ENCODE assay signal across 8 cellular contexts in the genomic region with DNA sequence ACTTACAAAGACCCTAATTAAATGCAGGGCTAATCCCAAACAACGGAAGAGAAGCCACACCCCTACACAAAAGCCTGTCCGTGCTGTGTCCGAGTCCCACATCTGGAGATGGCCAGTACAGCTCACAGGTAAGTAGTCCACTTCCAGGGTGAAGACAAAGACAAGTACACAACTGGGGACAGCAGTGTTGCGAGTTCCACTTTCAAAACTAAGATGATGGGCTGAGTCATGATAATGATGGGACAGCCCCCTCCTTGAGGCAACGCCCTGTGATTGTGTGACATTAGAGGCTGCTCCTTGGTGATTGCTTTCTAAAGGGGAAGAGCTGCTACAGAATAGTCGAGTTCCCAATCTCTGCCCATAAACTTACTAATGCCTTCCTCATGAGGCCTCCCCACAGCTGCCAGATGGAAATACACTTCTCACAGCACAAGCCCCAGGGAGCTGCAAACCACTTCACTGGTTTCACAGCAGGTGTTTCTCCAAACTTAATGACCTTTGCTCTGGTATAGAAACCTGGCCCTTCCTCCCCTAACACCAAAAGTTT. TPM values are rescaled to one million over a fixed set of nuclear protein-coding genes. Genes with fewer than 3 reads are reported as not detected.
DNase-seq lines count a peak whose midpoint lies in the region; ATAC-seq and TF ChIP-seq lines count a peak whose summit lies in the region.

No MANE protein-coding gene starts in this region.

- TF ChIP-seq CTCF in endodermal cell (conservative IDR thresholded peaks at IDR 0.05) = no peak
- no peak for TF ChIP-seq CTCF in omental fat pad (IDR thresholded peaks at IDR 0.05)

- H3K4me3 ChIP-seq in GM23248 = no peak overlapping the region
- H3K4me3 ChIP-seq in endodermal cell (ENCODE audit: low read length) = no peak overlapping the region

- H3K4me3 Mint-ChIP-seq in endodermal cell = peak overlapping the region; percentile 5

- DNase-seq in GM23248 (peak; percentile 42), MV-4-11 (lab: John Stamatoyannopoulos, UW) (peak; percentile 89), endodermal cell (no peak), omental fat pad (ENCODE audit: low spot score) (no peak), KG1 (lab: John Stamatoyannopoulos, UW) (no peak), HuH-7.5 (ENCODE audit: low spot score) (no peak), LoVo (ENCODE audit: low spot score) (no peak)

- H4K20me1 ChIP-seq in GM23248 (ENCODE audit: insufficient read depth) = no peaks in the 10 kb centered on the region

- ATAC-seq in GM18867 (IDR thresholded peaks at IDR 0.05; ENCODE audit: unreplicated experiment) (peak; percentile 84), omental fat pad (ENCODE audit: low FRiP score) (no peak)

- no peaks in the 10 kb centered on the region for H3K9me2 ChIP-seq in GM23248 (ENCODE audit: insufficient read depth)

- H3K4me1 Mint-ChIP-seq in endodermal cell = peaks cover 21% of the 10 kb centered on the region

- peaks cover 6% of the 10 kb centered on the region; the same call in 1 of the 2 replicates for H3K36me3 ChIP-seq in GM23248 (ENCODE audit: low read depth)
- H3K36me3 ChIP-seq in endodermal cell (ENCODE audit: control insufficient read depth, insufficient read depth, low read length) = peaks cover 16% of the 10 kb centered on the region

- H2AFZ ChIP-seq in GM23248 = no peak overlapping the region

- H3K27ac Mint-ChIP-seq in endodermal cell = peak overlapping the region; percentile 28

- H3K36me3 Mint-ChIP-seq in endodermal cell (ENCODE audit: low read depth) = peaks cover 33% of the 10 kb centered on the region

- H3K27ac ChIP-seq in GM23248 = no peak overlapping the region
- no peak overlapping the region for H3K27ac ChIP-seq in endodermal cell (ENCODE audit: low read depth, low read length)

- H3K27me3 Mint-ChIP-seq in endodermal cell (ENCODE audit: insufficient read depth) = no peaks in the 10 kb centered on the region

- in situ Hi-C loops in GM23248 (cut with MboI) = no loop called here

- H3K4me1 ChIP-seq in GM23248 (ENCODE audit: insufficient read depth) (no peaks in the 10 kb centered on the region), endodermal cell (ENCODE audit: control insufficient read depth, insufficient read depth, low read length) (no peaks in the 10 kb centered on the region)

- no peak overlapping the region for H3K4me2 ChIP-seq in GM23248 (ENCODE audit: unreplicated experiment)

- H3K79me2 ChIP-seq in GM23248 (ENCODE audit: insufficient read depth) = no peaks in the 10 kb centered on the region

- H3K27me3 ChIP-seq in GM23248 (replicated peaks; ENCODE audit: insufficient read depth) = no peaks in the 10 kb centered on the region
- H3K27me3 ChIP-seq in endodermal cell (ENCODE audit: control insufficient read depth, insufficient read depth, low read length, poor library complexity, severe bottlenecking) = no peaks in the 10 kb centered on the region

- 43 to 44% methylated on average over 6 of the region's 6 CpGs for WGBS in GM23248 (ENCODE audit: low coverage in 1 of 2, low lambda C conversion rate in 2 of 2, missing lambda C conversion rate in 2 of 2), 2 experiments
- 73 to 86% methylated on average over 4 to 6 of the region's 6 CpGs for WGBS in endodermal cell (ENCODE audit: insufficient coverage in 1 of 2, insufficient read length in 1 of 2), 2 experiments

- no peaks in the 10 kb centered on the region for H3K9me3 Mint-ChIP-seq in endodermal cell

- H3F3A ChIP-seq in GM23248 (ENCODE audit: insufficient read depth) = no peaks in the 10 kb centered on the region

- H3K9ac ChIP-seq in GM23248 = no peak overlapping the region
- H3K9ac ChIP-seq in endodermal cell (ENCODE audit: extremely low read depth, low read length, poor library complexity, severe bottlenecking) = no peak overlapping the region

- H3K9me3 ChIP-seq in GM23248 (ENCODE audit: low read depth) (no peaks in the 10 kb centered on the region), endodermal cell (ENCODE audit: control insufficient read depth, low read length) (no peaks in the 10 kb centered on the region)

RNA-seq across cellular contexts. Expression of a gene that starts 27.6 kb away (rescaled TPM):
- 20.9 and 35.0 TPM in 2 replicates for total RNA-seq in GM23248 (2014; rRNA removed; shearing (Covaris generic))
- polyA plus RNA-seq in GM23248 (2016; fragmentation: Nextera tagmentation; extraction: Ambion mirVana) = 35.7 and 43.8 TPM in 2 replicates
- total RNA-seq in endodermal cell (10 to 100 TPM; 29.3 to 35.2 TPM), omental fat pad (10 to 100 TPM in 2 of 4 donors, 1 to 10 TPM in 2; 9.1 to 14.0 (median 10.5) TPM)
- 27.5 TPM for polyA plus RNA-seq in endodermal cell (2013, experiment 1 of 2)
- polyA plus RNA-seq in endodermal cell (2013, experiment 2 of 2) = 22.1 TPM

RNA-seq across cellular contexts. Expression of a gene that starts 56.8 kb away (rescaled TPM):
- 2.6 and 3.0 TPM in 2 replicates for total RNA-seq in GM23248 (2014; rRNA removed; shearing (Covaris generic))
- 2.2 and 2.3 TPM in 2 replicates for polyA plus RNA-seq in GM23248 (2016; fragmentation: Nextera tagmentation; extraction: Ambion mirVana)
- total RNA-seq in endodermal cell (10 to 100 TPM in 1 of 2 donors, 1 to 10 TPM in 1; 6.9 to 10.3 TPM), omental fat pad (10 to 100 TPM in 1 of 4 donors, 1 to 10 TPM in 3; 6.5 to 15.3 (median 8.7) TPM)
- polyA plus RNA-seq in endodermal cell (2013, experiment 1 of 2) = 8.2 TPM
- 7.4 TPM for polyA plus RNA-seq in endodermal cell (2013, experiment 2 of 2)

RNA-seq across cellular contexts. Expression of a gene that starts 58.3 kb away (rescaled TPM):
- total RNA-seq in GM23248 (2014; rRNA removed; shearing (Covaris generic)) = 1.8 and 2.5 TPM in 2 replicates
- polyA plus RNA-seq in GM23248 (2016; fragmentation: Nextera tagmentation; extraction: Ambion mirVana) = 9.2 and 9.6 TPM in 2 replicates
- total RNA-seq in endodermal cell (10 to 100 TPM; 19.9 to 26.6 TPM), omental fat pad (10 to 100 TPM; 21.5 to 39.9 (median 30.3) TPM)
- polyA plus RNA-seq in endodermal cell (2013, experiment 1 of 2) = 14.3 TPM
- polyA plus RNA-seq in endodermal cell (2013, experiment 2 of 2) = 15.7 TPM

Comparison
In these comparisons a context has a peak if more than half of its experiments do, and no peak if none do; other contexts are left out.
1. DNase-seq: peak in GM23248 (single experiment) and MV-4-11 (single experiment); none in endodermal cell (single experiment), omental fat pad (single experiment), KG1 (single experiment), HuH-7.5 (single experiment) and LoVo (single experiment).